1 cellular context compared by ENCODE assay signal in the genomic region with DNA sequence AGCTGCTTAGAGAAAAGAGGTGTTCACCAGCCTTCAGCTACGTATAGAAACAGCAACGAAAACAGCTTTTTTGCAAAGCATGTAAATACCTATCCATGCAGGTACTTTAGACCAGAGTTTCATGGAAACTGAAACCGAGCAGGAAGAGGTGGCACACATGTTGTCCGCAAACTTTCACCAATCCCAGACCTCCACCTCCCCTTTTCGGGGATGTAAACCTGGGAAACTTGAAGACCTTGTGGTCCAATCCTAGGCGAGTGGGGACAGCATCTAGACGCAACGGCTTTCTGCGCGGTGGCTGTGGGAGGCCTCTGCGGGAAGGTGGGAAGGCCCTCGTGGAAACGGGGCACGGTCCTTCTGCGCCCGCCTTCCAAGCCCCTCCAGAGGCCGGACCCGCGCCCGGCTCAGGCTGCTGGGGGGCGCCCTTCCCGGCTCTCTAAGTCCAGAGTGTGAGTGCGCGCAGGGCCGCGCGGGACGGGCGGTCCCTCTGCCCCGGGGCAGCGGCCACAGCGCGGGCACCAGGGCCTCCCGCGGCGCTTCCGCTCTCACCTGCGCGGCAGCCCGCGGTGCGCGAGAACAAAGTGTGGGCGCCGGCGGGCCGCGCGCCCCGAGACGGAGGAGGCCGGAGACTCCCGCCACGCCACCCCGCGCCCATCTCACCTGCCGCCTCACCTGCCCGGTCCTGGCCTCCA.
TF ChIP-seq lines count a peak whose summit lies in the region.

No MANE protein-coding gene starts in this region.

TF ChIP-seq in GM23338, 12 proteins besides CTCF, POLR2A, EP300 and RAD21 (continued from another document):
- TF ChIP-seq, protein P1, sequence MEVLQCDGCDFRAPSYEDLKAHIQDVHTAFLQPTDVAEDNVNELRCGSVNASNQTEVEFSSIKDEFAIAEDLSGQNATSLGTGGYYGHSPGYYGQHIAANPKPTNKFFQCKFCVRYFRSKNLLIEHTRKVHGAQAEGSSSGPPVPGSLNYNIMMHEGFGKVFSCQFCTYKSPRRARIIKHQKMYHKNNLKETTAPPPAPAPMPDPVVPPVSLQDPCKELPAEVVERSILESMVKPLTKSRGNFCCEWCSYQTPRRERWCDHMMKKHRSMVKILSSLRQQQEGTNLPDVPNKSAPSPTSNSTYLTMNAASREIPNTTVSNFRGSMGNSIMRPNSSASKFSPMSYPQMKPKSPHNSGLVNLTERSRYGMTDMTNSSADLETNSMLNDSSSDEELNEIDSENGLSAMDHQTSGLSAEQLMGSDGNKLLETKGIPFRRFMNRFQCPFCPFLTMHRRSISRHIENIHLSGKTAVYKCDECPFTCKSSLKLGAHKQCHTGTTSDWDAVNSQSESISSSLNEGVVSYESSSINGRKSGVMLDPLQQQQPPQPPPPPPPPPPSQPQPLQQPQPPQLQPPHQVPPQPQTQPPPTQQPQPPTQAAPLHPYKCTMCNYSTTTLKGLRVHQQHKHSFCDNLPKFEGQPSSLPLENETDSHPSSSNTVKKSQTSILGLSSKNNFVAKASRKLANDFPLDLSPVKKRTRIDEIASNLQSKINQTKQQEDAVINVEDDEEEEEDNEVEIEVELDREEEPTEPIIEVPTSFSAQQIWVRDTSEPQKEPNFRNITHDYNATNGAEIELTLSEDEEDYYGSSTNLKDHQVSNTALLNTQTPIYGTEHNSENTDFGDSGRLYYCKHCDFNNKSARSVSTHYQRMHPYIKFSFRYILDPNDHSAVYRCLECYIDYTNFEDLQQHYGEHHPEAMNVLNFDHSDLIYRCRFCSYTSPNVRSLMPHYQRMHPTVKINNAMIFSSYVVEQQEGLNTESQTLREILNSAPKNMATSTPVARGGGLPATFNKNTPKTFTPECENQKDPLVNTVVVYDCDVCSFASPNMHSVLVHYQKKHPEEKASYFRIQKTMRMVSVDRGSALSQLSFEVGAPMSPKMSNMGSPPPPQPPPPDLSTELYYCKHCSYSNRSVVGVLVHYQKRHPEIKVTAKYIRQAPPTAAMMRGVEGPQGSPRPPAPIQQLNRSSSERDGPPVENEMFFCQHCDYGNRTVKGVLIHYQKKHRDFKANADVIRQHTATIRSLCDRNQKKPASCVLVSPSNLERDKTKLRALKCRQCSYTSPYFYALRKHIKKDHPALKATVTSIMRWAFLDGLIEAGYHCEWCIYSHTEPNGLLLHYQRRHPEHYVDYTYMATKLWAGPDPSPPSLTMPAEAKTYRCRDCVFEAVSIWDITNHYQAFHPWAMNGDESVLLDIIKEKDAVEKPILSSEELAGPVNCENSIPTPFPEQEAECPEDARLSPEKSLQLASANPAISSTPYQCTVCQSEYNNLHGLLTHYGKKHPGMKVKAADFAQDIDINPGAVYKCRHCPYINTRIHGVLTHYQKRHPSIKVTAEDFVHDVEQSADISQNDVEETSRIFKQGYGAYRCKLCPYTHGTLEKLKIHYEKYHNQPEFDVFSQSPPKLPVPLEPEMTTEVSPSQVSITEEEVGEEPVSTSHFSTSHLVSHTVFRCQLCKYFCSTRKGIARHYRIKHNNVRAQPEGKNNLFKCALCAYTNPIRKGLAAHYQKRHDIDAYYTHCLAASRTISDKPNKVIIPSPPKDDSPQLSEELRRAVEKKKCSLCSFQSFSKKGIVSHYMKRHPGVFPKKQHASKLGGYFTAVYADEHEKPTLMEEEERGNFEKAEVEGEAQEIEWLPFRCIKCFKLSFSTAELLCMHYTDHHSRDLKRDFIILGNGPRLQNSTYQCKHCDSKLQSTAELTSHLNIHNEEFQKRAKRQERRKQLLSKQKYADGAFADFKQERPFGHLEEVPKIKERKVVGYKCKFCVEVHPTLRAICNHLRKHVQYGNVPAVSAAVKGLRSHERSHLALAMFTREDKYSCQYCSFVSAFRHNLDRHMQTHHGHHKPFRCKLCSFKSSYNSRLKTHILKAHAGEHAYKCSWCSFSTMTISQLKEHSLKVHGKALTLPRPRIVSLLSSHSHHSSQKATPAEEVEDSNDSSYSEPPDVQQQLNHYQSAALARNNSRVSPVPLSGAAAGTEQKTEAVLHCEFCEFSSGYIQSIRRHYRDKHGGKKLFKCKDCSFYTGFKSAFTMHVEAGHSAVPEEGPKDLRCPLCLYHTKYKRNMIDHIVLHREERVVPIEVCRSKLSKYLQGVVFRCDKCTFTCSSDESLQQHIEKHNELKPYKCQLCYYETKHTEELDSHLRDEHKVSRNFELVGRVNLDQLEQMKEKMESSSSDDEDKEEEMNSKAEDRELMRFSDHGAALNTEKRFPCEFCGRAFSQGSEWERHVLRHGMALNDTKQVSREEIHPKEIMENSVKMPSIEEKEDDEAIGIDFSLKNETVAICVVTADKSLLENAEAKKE (CRISPR knock-in tag; IDR thresholded peaks at IDR 0.05): no peak
- TF ChIP-seq, protein P2, sequence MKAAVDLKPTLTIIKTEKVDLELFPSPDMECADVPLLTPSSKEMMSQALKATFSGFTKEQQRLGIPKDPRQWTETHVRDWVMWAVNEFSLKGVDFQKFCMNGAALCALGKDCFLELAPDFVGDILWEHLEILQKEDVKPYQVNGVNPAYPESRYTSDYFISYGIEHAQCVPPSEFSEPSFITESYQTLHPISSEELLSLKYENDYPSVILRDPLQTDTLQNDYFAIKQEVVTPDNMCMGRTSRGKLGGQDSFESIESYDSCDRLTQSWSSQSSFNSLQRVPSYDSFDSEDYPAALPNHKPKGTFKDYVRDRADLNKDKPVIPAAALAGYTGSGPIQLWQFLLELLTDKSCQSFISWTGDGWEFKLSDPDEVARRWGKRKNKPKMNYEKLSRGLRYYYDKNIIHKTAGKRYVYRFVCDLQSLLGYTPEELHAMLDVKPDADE (IDR thresholded peaks at IDR 0.05): no peak
- no peak for TF ChIP-seq STAT1 (IDR thresholded peaks at IDR 0.05; ENCODE audit: unreplicated experiment)
- TF ChIP-seq JUNB (IDR thresholded peaks at IDR 0.05; ENCODE audit: unreplicated experiment): no peak
